In the genomic region with DNA sequence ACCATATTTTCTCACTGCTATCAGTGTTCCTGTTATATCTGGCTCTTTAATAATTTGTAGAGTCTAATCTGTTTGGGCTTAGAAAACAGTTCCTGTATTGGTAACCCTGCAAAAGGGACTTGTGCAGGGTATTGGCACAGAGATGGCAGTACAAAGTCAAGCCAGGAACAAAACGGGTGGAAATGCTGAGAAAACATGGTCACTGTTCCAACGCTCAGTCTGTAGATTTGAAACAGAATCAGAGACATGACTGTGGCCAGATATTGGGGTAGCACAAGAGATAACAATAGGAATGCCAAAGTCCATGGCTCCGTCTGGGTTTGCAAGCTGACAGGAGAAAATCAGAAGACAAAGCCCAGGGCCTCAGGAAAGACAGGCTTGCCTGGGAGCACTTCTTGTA, we compare ENCODE assay signal across 16 cellular contexts.
"Had no signal": no experiment of that assay in that cellular context is flagged by ENCODE, and none has a peak within 500 bp of the region (broad histone marks: within the 10 kb centered on the region; RNA-seq: fewer than 3 reads in every experiment).

No MANE protein-coding gene starts in this region.

- H3K36me3 ChIP-seq: lower lobe of right lung, right lobe of liver, stomach had no signal

- H3K4me3 ChIP-seq: lower lobe of right lung, psoas muscle, right lobe of liver, stomach, testis had no signal

- H3K4me1 ChIP-seq: lower lobe of right lung, psoas muscle, right lobe of liver, testis had no signal

- DNase-seq: activated CD4-positive, alpha-beta T cell treated with anti-CD3 and anti-CD28 coated beads, Interleukin-2, amount 10 ng/mL, durations not matched to agents 7 days and 5 days; activated CD8-positive, alpha-beta memory T cell treated with anti-CD3 and anti-CD28 coated beads, Interleukin-2, amount 50 U/mL, for 4 hours; activated effector memory CD4-positive, alpha-beta T cell treated with anti-CD3 and anti-CD28 coated beads, Interleukin-2, amount 50 U/mL, for 16 hours; activated naive CD4-positive, alpha-beta T cell treated with anti-CD3 and anti-CD28 coated beads, Interleukin-2, amount 50 U/mL, for 16 hours; activated T-cell treated with anti-CD3 and anti-CD28 coated beads, Interleukin-2, amount 50 U/mL, for 72 hours; effector memory CD8-positive, alpha-beta T cell; immature natural killer cell; lower lobe of right lung; occipital lobe; psoas muscle; right lobe of liver; SIG-M5; stimulated activated CD4-positive, alpha-beta T cell treated with anti-CD3 and anti-CD28 coated beads, Interleukin-4, amount 100 ng/mL, for 24 hours; stomach; testis had no signal

- H3K9me3 ChIP-seq: lower lobe of right lung, psoas muscle, right lobe of liver, stomach, testis had no signal

- H3K27ac ChIP-seq: lower lobe of right lung, psoas muscle, right lobe of liver, stomach, testis had no signal

- ATAC-seq: activated T-cell treated with anti-CD3 and anti-CD28 coated beads, Interleukin-2, amount 50 U/mL, for 72 hours; effector memory CD8-positive, alpha-beta T cell; lower lobe of right lung; psoas muscle; stimulated activated effector memory CD8-positive, alpha-beta T cell treated with anti-CD3 and anti-CD28 coated beads, Interleukin-12 subunit alpha, Interleukin-12 subunit beta, amount 100 ng/mL, for 72 hours had no signal

- H3K27me3 ChIP-seq: right lobe of liver, stomach, testis had no signal
